20 cellular contexts compared by ENCODE assay signal in the genomic region with DNA sequence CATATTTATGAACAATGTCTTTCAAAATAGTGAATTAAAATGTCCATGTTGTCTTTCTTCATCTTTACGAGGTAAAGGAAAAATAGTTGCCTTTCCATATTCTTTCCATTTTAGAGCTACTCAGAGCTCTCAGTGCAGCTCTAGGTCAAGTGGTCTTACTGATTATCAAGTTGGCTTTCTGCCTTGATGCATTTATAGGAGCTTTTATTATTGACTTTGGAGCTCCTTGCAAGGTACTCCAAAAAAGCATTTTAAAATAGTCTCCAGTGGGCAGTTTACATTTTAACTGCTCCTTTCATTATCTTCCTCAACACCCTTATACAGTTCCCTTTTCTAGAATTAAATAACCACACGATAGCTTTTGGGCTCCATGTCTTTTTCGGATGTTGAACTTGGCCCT.
"Had no signal": no experiment of that assay in that cellular context is flagged by ENCODE, and none has a peak within 500 bp of the region (broad histone marks: within the 10 kb centered on the region; RNA-seq: fewer than 3 reads in every experiment).

No MANE protein-coding gene starts in this region.

- H3K4me3 ChIP-seq: left ventricle myocardium inferior, lower lobe of right lung, neural progenitor cell, pancreas, stomach, thoracic aorta, transverse colon had no signal

- H3K27ac ChIP-seq: foreskin keratinocyte, left ventricle myocardium inferior, lower lobe of right lung, neural progenitor cell, pancreas, stomach, thoracic aorta, transverse colon had no signal

- H3K36me3 ChIP-seq: left ventricle myocardium inferior, lower lobe of right lung, neural progenitor cell, pancreas, stomach, thoracic aorta, transverse colon had no signal

- ATAC-seq: foreskin keratinocyte; natural killer cell treated with Interleukin-12 subunit alpha and Interleukin-12 subunit beta and Interleukin-15 and Interleukin-18, amount 100 ng/mL, for 72 hours; pancreas; right cardiac atrium had no signal

- H3K4me1 ChIP-seq: foreskin keratinocyte, lower lobe of right lung, neural progenitor cell, pancreas, stomach, transverse colon had no signal

- H3K27me3 ChIP-seq: neural progenitor cell, pancreas, stomach, transverse colon had no signal

- H3K9me3 ChIP-seq: left ventricle myocardium inferior, lower lobe of right lung, pancreas, stomach, thoracic aorta, transverse colon had no signal

- DNase-seq: dermis blood vessel endothelial cell; endodermal cell; erythroblast; foreskin keratinocyte; immature natural killer cell; left ventricle myocardium inferior; lower lobe of right lung; midbrain; occipital lobe; pancreas; right cardiac atrium; small intestine; stimulated activated CD4-positive, alpha-beta T cell treated with anti-CD3 and anti-CD28 coated beads, Interleukin-12 subunit alpha, Interleukin-12 subunit beta, amount 100 ng/mL, for 4 hours; stimulated activated naive CD4-positive, alpha-beta T cell; stomach; substantia nigra; transverse colon had no signal
